Comparison of ENCODE assay signal across 1 cellular context in genomic region chr5:62354028-62354874, GRCh38.
TF ChIP-seq lines count a peak whose summit lies in the region.

No MANE protein-coding gene starts in this region.

TF ChIP-seq in GM12878, 131 proteins besides CTCF, POLR2A, EP300 and RAD21 (continued from another document):
- TF ChIP-seq REST (IDR thresholded peaks at IDR 0.05; ENCODE audit: low read depth, low read length) (no peak), JUNB (IDR thresholded peaks at IDR 0.05) (peak; percentile 80), CREM (IDR thresholded peaks at IDR 0.05; ENCODE audit: low read depth) (no peak), CBX5 (IDR thresholded peaks at IDR 0.05; ENCODE audit: low read depth) (no peak), CBFB (IDR thresholded peaks at IDR 0.05; ENCODE audit: low read depth) (no peak), FOXM1 (IDR thresholded peaks at IDR 0.05; ENCODE audit: low read depth, low read length) (0 out of 2 replicates have a peak, but pooled peaks have one; percentile 31), IRF4 (IDR thresholded peaks at IDR 0.05; ENCODE audit: low read depth, low read length) (peak; percentile 64; the same call in 1 of the 2 replicates), STAT3 (IDR thresholded peaks at IDR 0.05; ENCODE audit: low read depth, low read length) (no peak), RB1 (IDR thresholded peaks at IDR 0.05; ENCODE audit: borderline replicate concordance) (no peak), SMARCA5 (IDR thresholded peaks at IDR 0.05) (peak; percentile 57; the same call in 1 of the 2 replicates), GATAD2B (conservative IDR thresholded peaks at IDR 0.05; ENCODE audit: low read depth) (no peak), NRF1 (conservative IDR thresholded peaks at IDR 0.05; ENCODE audit: low read depth, low read length) (no peak)
